Comparison of ENCODE assay signal across 8 cellular contexts in genomic region chr3:4656059-4656458, GRCh38.
DNase-seq lines count a peak whose midpoint lies in the region; TF ChIP-seq lines count a peak whose summit lies in the region.

No MANE protein-coding gene starts in this region.

- no peak overlapping the region for H4K8ac ChIP-seq in neuronal stem cell (ENCODE audit: low read depth, low read length)

- no peaks in the 10 kb centered on the region for H3K27me3 ChIP-seq in SK-N-SH (ENCODE audit: insufficient read depth)
- no peaks in the 10 kb centered on the region for H3K27me3 ChIP-seq in neuronal stem cell (ENCODE audit: control insufficient read depth in 3 of 3, insufficient read depth in 3 of 3, low read depth in 1 of 3, low read length in 3 of 3)

- no peak overlapping the region for H3K4me3 Mint-ChIP-seq in Calu3 (ENCODE audit: low read depth, unreplicated experiment)

- H3K27ac ChIP-seq in SK-N-SH (ENCODE audit: low read depth in 2 of 2, low read length in 1 of 2), result no peak overlapping the region
- no peak overlapping the region for H3K27ac ChIP-seq in neuronal stem cell (replicated peaks; ENCODE audit: low read length)

- no peaks in the 10 kb centered on the region for H4K20me1 ChIP-seq in SK-N-SH (ENCODE audit: insufficient read depth)

- H2AFZ ChIP-seq in SK-N-SH (ENCODE audit: low read depth) (no peak overlapping the region), neuronal stem cell (ENCODE audit: low read length) (peak overlapping the region; percentile 83)

- H3K27ac Mint-ChIP-seq in Calu3 (ENCODE audit: unreplicated experiment), result no peak overlapping the region

- H3K9me3 Mint-ChIP-seq in Calu3 (ENCODE audit: low read depth, unreplicated experiment), result no peaks in the 10 kb centered on the region

- H4K91ac ChIP-seq in neuronal stem cell (ENCODE audit: low read depth, low read length, poor library complexity), result no peak overlapping the region

- H2BK120ac ChIP-seq in neuronal stem cell (ENCODE audit: low read depth, low read length), result no peak overlapping the region

- 51% methylated on average over 6 of the region's 6 CpGs for WGBS in SK-N-SH (ENCODE audit: low lambda C conversion rate)
- no CpG with 5 or more reads among the region's 6 CpGs for WGBS in neuronal stem cell (ENCODE audit: extremely low coverage in 2 of 2, insufficient read length in 2 of 2, insufficient replicate concordance in 1 of 2), 2 donors

- no TSS peak for BruUV-seq in Calu3 (replicated peaks; lab: Mats Ljungman, UMichigan)

- H3K4me1 Mint-ChIP-seq in Calu3 (ENCODE audit: low read depth, unreplicated experiment), result peaks cover 7% of the 10 kb centered on the region

- no peak overlapping the region for H3K4ac ChIP-seq in neuronal stem cell (ENCODE audit: low read length)

- POLR2A ChIA-PET in SK-N-SH (lab: Yijun Ruan, JAX), result no interaction called here

- H3K79me1 ChIP-seq in neuronal stem cell (ENCODE audit: low read depth, low read length), result no peaks in the 10 kb centered on the region

- no peak for TF ChIP-seq EP300 in SK-N-SH (IDR thresholded peaks at IDR 0.05; ENCODE audit: borderline replicate concordance in 1 of 2, low read depth in 1 of 2, low read length in 1 of 2)

- H3K9ac ChIP-seq in SK-N-SH, result no peak overlapping the region
- no peak overlapping the region for H3K9ac ChIP-seq in neuronal stem cell (ENCODE audit: low read depth, low read length, poor library complexity)

- H2BK12ac ChIP-seq in neuronal stem cell (ENCODE audit: low read length), result no peak overlapping the region

- H3K18ac ChIP-seq in neuronal stem cell (ENCODE audit: low read length), result no peak overlapping the region

- H3K27me3 Mint-ChIP-seq in Calu3 (ENCODE audit: unreplicated experiment), result no peaks in the 10 kb centered on the region

- H3K4me3 ChIP-seq in Jurkat, Clone E6-1 (ENCODE audit: low read length), result no peak overlapping the region
- H3K4me3 ChIP-seq in SK-N-SH (ENCODE audit: low read depth in 2 of 2, low read length in 1 of 2) (no peak overlapping the region; a peak in 1 of 4 replicates), fibroblast of pulmonary artery (replicated peaks; ENCODE audit: low read depth, low read length) (no peak overlapping the region), neuronal stem cell (ENCODE audit: low read length in 2 of 2) (no peak overlapping the region)

- H3K4me2 ChIP-seq in SK-N-SH (no peak overlapping the region), neuronal stem cell (ENCODE audit: insufficient read depth, low read length, poor library complexity, severe bottlenecking) (no peak overlapping the region)

- H3K79me2 ChIP-seq in SK-N-SH (ENCODE audit: insufficient read depth), result no peaks in the 10 kb centered on the region

- peak; percentile 72 for DNase-seq in Calu3
- peak; percentile 26 for DNase-seq in Jurkat, Clone E6-1 (ENCODE audit: low read depth, low spot score)
- DNase-seq in SK-N-SH, result peak; percentile 69
- peak; percentile 89 for DNase-seq in fibroblast of pulmonary artery (ENCODE audit: low read depth)
- DNase-seq in neuronal stem cell (ENCODE audit: low spot score), result peak; percentile 76
- no peak for DNase-seq in activated T-cell treated with anti-CD3 and anti-CD28 coated beads for 4 hours
- DNase-seq in activated effector memory CD4-positive, alpha-beta T cell treated with Interleukin-2 at 50 U/mL for 16 hours, result no peak
- DNase-seq in DMS79 (lab: John Stamatoyannopoulos, UW), result no peak

- CTCF ChIA-PET in Calu3 (lab: Charles Lee) (no interaction called here), SK-N-SH (lab: Yijun Ruan, JAX) (interaction anchor here (0.6 to 3.1 kb wide), 30 partner anchors 9 to 451 kb away, joined by 3 to 21 read pairs (median 3); no protein-coding TSS in a partner anchor)

- peak; percentile 93 for TF ChIP-seq RAD21 in SK-N-SH (IDR thresholded peaks at IDR 0.05; ENCODE audit: low read length)

- H2AK5ac ChIP-seq in neuronal stem cell (ENCODE audit: low read depth, low read length), result no peak overlapping the region

- H3F3A ChIP-seq in SK-N-SH (replicated peaks; ENCODE audit: insufficient read depth), result no peaks in the 10 kb centered on the region

- H3K9me3 ChIP-seq in SK-N-SH (no peaks in the 10 kb centered on the region), neuronal stem cell (replicated peaks in 1 of 2; ENCODE audit: control insufficient read depth in 2 of 2, insufficient read depth in 1 of 2, low read depth in 1 of 2, low read length in 2 of 2) (peaks cover 0 to 2% of the 10 kb centered on the region in 2 donors)

- H3K14ac ChIP-seq in neuronal stem cell (ENCODE audit: low read length), result no peak overlapping the region

- H3K4me1 ChIP-seq in SK-N-SH (ENCODE audit: control insufficient read depth in 1 of 2, insufficient read depth in 2 of 2, low read depth in 1 of 2, low read length in 1 of 2) (peaks cover 0 to 4% of the 10 kb centered on the region in 2 experiments; a peak in 1 of 4 replicates), neuronal stem cell (ENCODE audit: control insufficient read depth in 2 of 2, insufficient read depth in 1 of 2, low read depth in 1 of 2, low read length in 2 of 2) (peaks cover 2 to 5% of the 10 kb centered on the region in 2 donors)

- H3K9me2 ChIP-seq in SK-N-SH, result no peaks in the 10 kb centered on the region

- no peak overlapping the region for H2BK15ac ChIP-seq in neuronal stem cell (ENCODE audit: low read length)

- no peaks in the 10 kb centered on the region for H3K36me3 Mint-ChIP-seq in Calu3 (ENCODE audit: insufficient read depth, unreplicated experiment)

- peaks cover 0 to 19% of the 10 kb centered on the region in 2 experiments for H3K36me3 ChIP-seq in SK-N-SH (replicated peaks in 1 of 2; ENCODE audit: control insufficient read depth in 1 of 2, insufficient read depth in 2 of 2, low read length in 1 of 2)
- no peaks in the 10 kb centered on the region for H3K36me3 ChIP-seq in neuronal stem cell (replicated peaks in 1 of 2; ENCODE audit: control insufficient read depth in 2 of 2, insufficient read depth in 2 of 2, low read length in 2 of 2)

- intact Hi-C loops in Calu3 (cut with micrococcal nuclease; ENCODE audit: unreplicated experiment), result loop anchor here (1.0 to 2.0 kb wide), 2 partner anchors 55 to 401 kb away; no protein-coding TSS in a partner anchor

- H3K23ac ChIP-seq in neuronal stem cell (ENCODE audit: low read depth, low read length, poor library complexity), result no peak overlapping the region

- H2BK5ac ChIP-seq in neuronal stem cell (ENCODE audit: low read length), result no peak overlapping the region

- TF ChIP-seq CTCF in Calu3 (IDR thresholded peaks at IDR 0.05; ENCODE audit: unreplicated experiment), result peak; percentile 90
- TF ChIP-seq CTCF in SK-N-SH (IDR thresholded peaks at IDR 0.05), result peak; percentile 84
- TF ChIP-seq CTCF in fibroblast of pulmonary artery (IDR thresholded peaks at IDR 0.05; ENCODE audit: low read length, missing control alignments), result peak; percentile 96

TF ChIP-seq in SK-N-SH, 30 proteins besides CTCF, POLR2A, EP300 and RAD21:
- TF ChIP-seq CHD2 (IDR thresholded peaks at IDR 0.05; ENCODE audit: low read length, partially characterized antibody) (peak; percentile 22), RCOR1 (IDR thresholded peaks at IDR 0.05; ENCODE audit: low read length) (no peak), SMC3 (IDR thresholded peaks at IDR 0.05; ENCODE audit: low read depth, low read length) (peak; percentile 75), USF2 (IDR thresholded peaks at IDR 0.05; ENCODE audit: borderline replicate concordance, low read depth, low read length) (no peak), FOXJ3 (CRISPR knock-in tag; IDR thresholded peaks at IDR 0.05) (no peak)

Comparison
In these comparisons a context has a peak if more than half of its experiments do, and no peak if none do; other contexts are left out.
1. DNase-seq: peak in Calu3 (single experiment), Jurkat, Clone E6-1 (single experiment), SK-N-SH (single experiment), fibroblast of pulmonary artery (single experiment) and neuronal stem cell (single experiment); none in activated T-cell treated with anti-CD3 and anti-CD28 coated beads for 4 hours (single experiment), activated effector memory CD4-positive, alpha-beta T cell treated with Interleukin-2 at 50 U/mL for 16 hours (single experiment) and DMS79 (single experiment).
2. Peak in every context shown above with its lines, with median percentiles within 50 percentile points of each other: CTCF ChIP-seq.